In genomic region chr22:45977003-45977395, GRCh38 we compare ENCODE assay signal across 9 cellular contexts. TPM values are rescaled to one million over a fixed set of nuclear protein-coding genes. Genes with fewer than 3 reads are reported as not detected.
DNase-seq lines count a peak whose midpoint lies in the region; ATAC-seq and TF ChIP-seq lines count a peak whose summit lies in the region.
"Had no signal": no experiment of that assay in that cellular context is flagged by ENCODE, and none has a peak within 500 bp of the region (broad histone marks: within the 10 kb centered on the region; RNA-seq: fewer than 3 reads in every experiment).

WNT7B (minus strand) TSS chr22:45977162; CDS start chr22:45976754, 408 bp downstream.

- peaks cover 29% of the 10 kb centered on the region for H3K4me1 ChIP-seq in CD4-positive, CD25-positive, alpha-beta regulatory T cell (ENCODE audit: control insufficient read depth, insufficient read depth, low read length, poor library complexity, severe bottlenecking)
- peaks cover 2% of the 10 kb centered on the region for H3K4me1 ChIP-seq in IMR-90 (ENCODE audit: control insufficient read depth, insufficient read depth, low read length)

- peak within 1 kb of the TSS; percentile 66 for H2AFZ ChIP-seq in IMR-90 (replicated peaks; ENCODE audit: low read length, poor library complexity)

- no peak within 1 kb of the TSS for H2BK15ac ChIP-seq in IMR-90 (ENCODE audit: low read depth, low read length)

- H3K9ac ChIP-seq in IMR-90 (ENCODE audit: low read depth, low read length), result no peak within 1 kb of the TSS

- intact Hi-C loops in IMR-90 (cut with micrococcal nuclease), result no loop called here

- peaks cover 0 to 13% (median 0%) of the 10 kb centered on the region in 4 donors for H3K4me1 Mint-ChIP-seq in CD4-positive, CD25-positive, alpha-beta regulatory T cell
- H3K4me1 Mint-ChIP-seq in mesothelial cell of epicardium, result peaks cover 21% of the 10 kb centered on the region

- POLR2A ChIA-PET in IMR-90 (lab: Charles Lee; ENCODE audit: unreplicated experiment), result no interaction called here

- CTCF ChIA-PET in IMR-90 (lab: Yijun Ruan, JAX), result no interaction called here

- H2BK20ac ChIP-seq in IMR-90 (ENCODE audit: low read depth, low read length), result no peak within 1 kb of the TSS

- H2AK5ac ChIP-seq in IMR-90 (ENCODE audit: low read depth, low read length), result no peak within 1 kb of the TSS

- H4K20me1 ChIP-seq in IMR-90 (ENCODE audit: insufficient read depth, low read length), result peaks cover 34% of the 10 kb centered on the region

- dilution Hi-C loops in IMR-90 (cut with HindIII; ENCODE audit: low sequenced_read_pairs, unreplicated experiment), result no loop called here

- TF ChIP-seq POLR2A in IMR-90 (IDR thresholded peaks at IDR 0.05; ENCODE audit: low read depth, low read length), result no peak

- BruUV-seq in IMR-90 (replicated peaks; lab: Mats Ljungman, UMichigan), result no TSS peak

- no peak within 1 kb of the TSS for H3K27ac ChIP-seq in CD4-positive, CD25-positive, alpha-beta regulatory T cell (ENCODE audit: insufficient read depth, low read length, poor library complexity, severe bottlenecking)
- no peak within 1 kb of the TSS for H3K27ac ChIP-seq in IMR-90 (ENCODE audit: insufficient read depth, low read length)

- no peaks in the 10 kb centered on the region for H3K79me1 ChIP-seq in IMR-90 (ENCODE audit: low read depth in 1 of 2, low read length in 2 of 2)

- H3K4me2 ChIP-seq in IMR-90 (ENCODE audit: low read depth, low read length), result peak within 1 kb of the TSS; percentile 63; the same call in 1 of the 2 replicates

- H3K4me3 Mint-ChIP-seq in CD4-positive, CD25-positive, alpha-beta regulatory T cell, result peak within 1 kb of the TSS; percentile 29 to 76 (median 53)
- peak within 1 kb of the TSS; percentile 69 for H3K4me3 Mint-ChIP-seq in mesothelial cell of epicardium

- DNase-seq in CD4-positive, CD25-positive, alpha-beta regulatory T cell, result peak in 1 of 3 donors; percentile 10
- DNase-seq in IMR-90 (no peak), astrocyte of the cerebellum (ENCODE audit: low read depth) (no peak), mesothelial cell of epicardium (ENCODE audit: low spot score in 2 of 2, unreplicated experiment in 2 of 2) (no peak), NK-92 (lab: John Stamatoyannopoulos, UW; ENCODE audit: unreplicated experiment) (no peak), amygdala (lab: John Stamatoyannopoulos, UW) (no peak), GM19240 (ENCODE audit: insufficient read length, low spot score) (no peak)
- DNase-seq: amniotic stem cell had no signal

- H3K14ac ChIP-seq in IMR-90 (replicated peaks; ENCODE audit: low read depth, low read length), result no peak within 1 kb of the TSS

- TF ChIP-seq RAD21 in IMR-90 (IDR thresholded peaks at IDR 0.05; ENCODE audit: low read length), result no peak

- H3K56ac ChIP-seq in IMR-90 (ENCODE audit: extremely low read depth, insufficient read depth, low read length), result no peak within 1 kb of the TSS

- no peak within 1 kb of the TSS for H4K5ac ChIP-seq in IMR-90 (ENCODE audit: low read depth, low read length)

- no peaks in the 10 kb centered on the region for H3K9me3 ChIP-seq in CD4-positive, CD25-positive, alpha-beta regulatory T cell (ENCODE audit: control insufficient read depth in 2 of 2, low read length in 2 of 2)
- no peaks in the 10 kb centered on the region for H3K9me3 ChIP-seq in IMR-90 (ENCODE audit: control insufficient read depth, insufficient read depth, low read length)

- no peak within 1 kb of the TSS for H3K4ac ChIP-seq in IMR-90 (ENCODE audit: low read depth, low read length)

- no peak within 1 kb of the TSS for H3K27ac Mint-ChIP-seq in CD4-positive, CD25-positive, alpha-beta regulatory T cell
- H3K27ac Mint-ChIP-seq in mesothelial cell of epicardium, result no peak within 1 kb of the TSS

- H3K36me3 Mint-ChIP-seq in CD4-positive, CD25-positive, alpha-beta regulatory T cell, result no peaks in the 10 kb centered on the region
- H3K36me3 Mint-ChIP-seq in mesothelial cell of epicardium, result no peaks in the 10 kb centered on the region

- H2AK9ac ChIP-seq in IMR-90 (replicated peaks; ENCODE audit: low read depth, low read length, poor library complexity), result peak within 1 kb of the TSS; percentile 82

- peaks cover 28% of the 10 kb centered on the region for H3K27me3 Mint-ChIP-seq in CD4-positive, CD25-positive, alpha-beta regulatory T cell
- H3K27me3 Mint-ChIP-seq in mesothelial cell of epicardium (ENCODE audit: low read depth), result peaks cover 43% of the 10 kb centered on the region

- WGBS in IMR-90 (ENCODE audit: extremely low coverage in 2 of 2, insufficient read length in 1 of 2), 2 experiments, result 15% methylated on average over 4 of the region's 48 CpGs; no CpG with 5 or more reads in 1 of the 2 experiments

- H2BK120ac ChIP-seq in IMR-90 (ENCODE audit: low read depth, low read length), result no peak within 1 kb of the TSS

- H3K36me3 ChIP-seq in CD4-positive, CD25-positive, alpha-beta regulatory T cell (ENCODE audit: control insufficient read depth, insufficient read depth, low read length), result no peaks in the 10 kb centered on the region
- no peaks in the 10 kb centered on the region for H3K36me3 ChIP-seq in IMR-90 (ENCODE audit: control insufficient read depth, insufficient read depth, low read length)

- in situ Hi-C loops in IMR-90 (cut with MboI; ENCODE audit: low sequenced_read_pairs) (no loop called here), astrocyte of the cerebellum (cut with HindIII; ENCODE audit: low sequenced_read_pairs) (no loop called here)

- H3K27me3 ChIP-seq in CD4-positive, CD25-positive, alpha-beta regulatory T cell (ENCODE audit: control insufficient read depth, insufficient read depth, low read length), result peaks cover 5% of the 10 kb centered on the region
- H3K27me3 ChIP-seq in IMR-90 (ENCODE audit: control insufficient read depth, insufficient read depth, low read length), result peaks cover 62% of the 10 kb centered on the region

- H3K9me1 ChIP-seq in IMR-90 (ENCODE audit: insufficient read depth, low read length), result peaks cover 17% of the 10 kb centered on the region

- no peak within 1 kb of the TSS for H3K18ac ChIP-seq in IMR-90 (ENCODE audit: low read depth, low read length)

- peaks cover 0 to 3% (median 0%) of the 10 kb centered on the region in 7 donors for H3K9me3 Mint-ChIP-seq in CD4-positive, CD25-positive, alpha-beta regulatory T cell
- no peaks in the 10 kb centered on the region for H3K9me3 Mint-ChIP-seq in mesothelial cell of epicardium

- no peak within 1 kb of the TSS for H2BK5ac ChIP-seq in IMR-90 (ENCODE audit: low read depth, low read length, poor library complexity, severe bottlenecking)

- no peak within 1 kb of the TSS for H3K23ac ChIP-seq in IMR-90 (ENCODE audit: low read depth, low read length)

- TF ChIP-seq CTCF in IMR-90 (conservative IDR thresholded peaks at IDR 0.05; ENCODE audit: low read depth, low read length), result no peak
- TF ChIP-seq CTCF in astrocyte of the cerebellum (IDR thresholded peaks at IDR 0.05; ENCODE audit: low read depth, low read length, missing control alignments), result no peak
- TF ChIP-seq CTCF in mesothelial cell of epicardium (IDR thresholded peaks at IDR 0.05; ENCODE audit: unreplicated experiment), result no peak

- H4K8ac ChIP-seq in IMR-90 (ENCODE audit: low read depth in 2 of 2, low read length in 2 of 2), result no peak within 1 kb of the TSS

- H4K91ac ChIP-seq in IMR-90 (ENCODE audit: insufficient read depth, low read depth, low read length), result no peak within 1 kb of the TSS

- no peak for ATAC-seq in CD4-positive, CD25-positive, alpha-beta regulatory T cell (ENCODE audit: low read depth in 2 of 2)
- ATAC-seq in IMR-90 (ENCODE audit: low read depth) (no peak), HG02759 (IDR thresholded peaks at IDR 0.05; ENCODE audit: unreplicated experiment) (no peak)

- H3K4me3 ChIP-seq in CD4-positive, CD25-positive, alpha-beta regulatory T cell (ENCODE audit: low read depth, low read length), result no peak within 1 kb of the TSS
- H3K4me3 ChIP-seq in IMR-90 (ENCODE audit: insufficient read depth, low read depth, low read length) (peak within 1 kb of the TSS; percentile 21), astrocyte of the cerebellum (ENCODE audit: low read depth, low read length) (peak within 1 kb of the TSS; percentile 43)

TF ChIP-seq in IMR-90, 13 proteins besides CTCF, POLR2A, EP300 and RAD21:
- no peak for TF ChIP-seq NFE2L2 (IDR thresholded peaks at IDR 0.05; ENCODE audit: low read depth, low read length)
- TF ChIP-seq CHD1 (IDR thresholded peaks at IDR 0.05; ENCODE audit: low read depth, low read length), result no peak
- no peak for TF ChIP-seq FOS (IDR thresholded peaks at IDR 0.05; ENCODE audit: low read depth, low read length)

RNA-seq across cellular contexts. Expression of gene WNT7B, which starts in this region (rescaled TPM):
- not detected for total RNA-seq in CD4-positive, CD25-positive, alpha-beta regulatory T cell
- not detected for polyA plus RNA-seq in CD4-positive, CD25-positive, alpha-beta regulatory T cell
- total RNA-seq in IMR-90 (2012; rRNA removed) (under 0.01 TPM in 2 replicates), mesothelial cell of epicardium (11.2 to 12.2 TPM (median 12.0 TPM) in 3 replicates)
- 0.15 and 0.16 TPM in 2 replicates for polyA plus RNA-seq in IMR-90 (2012; rRNA removed)
- polyA plus RNA-seq in IMR-90 (2012; cell fraction: cytosol; rRNA removed), result 0.21 and 0.23 TPM in 2 replicates
- polyA plus RNA-seq in IMR-90 (2012; cell fraction: nucleus; rRNA removed; ENCODE audit: low replicate concordance), result 0.10 and 0.15 TPM in 2 replicates

Comparison
In these comparisons a context has a peak if more than half of its experiments do, and no peak if none do; other contexts are left out.
1. RNA of gene WNT7B (total RNA-seq): 11.2 to 12.2 TPM in mesothelial cell of epicardium; not detected in CD4-positive, CD25-positive, alpha-beta regulatory T cell (single experiment) and under 0.01 TPM in IMR-90; every median in the first group is over 10 times any median in the second.